1 cellular context compared by ENCODE assay signal in genomic region chr14:35292051-35292769, GRCh38.
TF ChIP-seq lines count a peak whose summit lies in the region.

Gene PSMA6 (plus strand): TSS chr14:35292382. CDS start chr14:35292477, 95 bp downstream.

TF ChIP-seq in GM23338, 12 proteins besides CTCF, POLR2A, EP300 and RAD21 (continued from another document):
- no peak for TF ChIP-seq ZNF462 (CRISPR knock-in tag; IDR thresholded peaks at IDR 0.05)
- no peak for TF ChIP-seq EZH2 (IDR thresholded peaks at IDR 0.05; ENCODE audit: low read depth, unreplicated experiment)
- TF ChIP-seq EZH2phosphoT487 (IDR thresholded peaks at IDR 0.05; ENCODE audit: unreplicated experiment) = no peak
- no peak for TF ChIP-seq ZNF114 (CRISPR knock-in tag; IDR thresholded peaks at IDR 0.05)
- TF ChIP-seq ETS1 (IDR thresholded peaks at IDR 0.05) = peak; percentile 76
- TF ChIP-seq POLR2AphosphoS5 (IDR thresholded peaks at IDR 0.05; ENCODE audit: low read depth) = peak; percentile 78
- no peak for TF ChIP-seq NANOG (IDR thresholded peaks at IDR 0.05; ENCODE audit: borderline replicate concordance)
- TF ChIP-seq ZNF331 (CRISPR knock-in tag; IDR thresholded peaks at IDR 0.05; ENCODE audit: low read depth) = no peak
